13 cellular contexts compared by ENCODE assay signal in genomic region chr6:116019428-116019827, GRCh38. TPM values are rescaled to one million over a fixed set of nuclear protein-coding genes. Genes with fewer than 3 reads are reported as not detected.
DNase-seq lines count a peak whose midpoint lies in the region; ATAC-seq, FAIRE-seq and TF ChIP-seq lines count a peak whose summit lies in the region.
"Had no signal": no experiment of that assay in that cellular context is flagged by ENCODE, and none has a peak within 500 bp of the region (broad histone marks: within the 10 kb centered on the region; RNA-seq: fewer than 3 reads in every experiment).

No MANE protein-coding gene starts in this region.

- H2AFZ ChIP-seq in Karpas-422 (ENCODE audit: low read length) = no peak overlapping the region
- H2AFZ ChIP-seq: PC-9 had no signal

- H3K4me1 ChIP-seq in Karpas-422 (ENCODE audit: low read length) = peaks cover 5% of the 10 kb centered on the region; the same call in 1 of the 2 replicates
- H3K4me1 ChIP-seq in ascending aorta = peaks cover 9 to 22% of the 10 kb centered on the region in 2 donors
- no peaks in the 10 kb centered on the region for H3K4me1 ChIP-seq in BE2C

- no peak for TF ChIP-seq POLR2A in GM12892 (IDR thresholded peaks at IDR 0.05; ENCODE audit: low read depth, low read length)

- H3K4me3 ChIP-seq in Karpas-422 (ENCODE audit: low read length) (no peak overlapping the region), ascending aorta (no peak overlapping the region), BE2C (ENCODE audit: low read depth, low read length) (no peak overlapping the region)
- H3K4me3 ChIP-seq: PC-9, upper lobe of left lung had no signal

- H3K27me3 ChIP-seq in Karpas-422 (ENCODE audit: low read length) (no peaks in the 10 kb centered on the region), ascending aorta (no peaks in the 10 kb centered on the region), BE2C (no peaks in the 10 kb centered on the region)
- H3K27me3 ChIP-seq: upper lobe of left lung had no signal

- no peaks in the 10 kb centered on the region for H4K20me1 ChIP-seq in Karpas-422 (ENCODE audit: insufficient read depth, low read depth, low read length)

- TF ChIP-seq CTCF in ascending aorta (IDR thresholded peaks at IDR 0.05) (no peak), BE2C (IDR thresholded peaks at IDR 0.05; ENCODE audit: low read depth, low read length) (no peak)

- DNase-seq in GM12892 (ENCODE audit: insufficient read length) (no peak), Karpas-422 (peak; percentile 43), activated gamma-delta T cell treated with Interleukin-2 at 50 U/mL for 16 hours (no peak), ascending aorta (ENCODE audit: low spot score in 2 of 2) (no peak), BE2C (no peak)
- DNase-seq in activated CD8-positive, alpha-beta memory T cell treated with anti-CD3 and anti-CD28 coated beads, Interleukin-2, amount 50 U/mL, for 48 hours = no peak
- DNase-seq: effector CD8-positive, alpha-beta T cell; MM.1S; PC-9; upper lobe of left lung had no signal

- intact Hi-C loops in ascending aorta (cut with DNase I) = no loop called here

- peak; percentile 93 for FAIRE-seq in GM12892 (lab: Jason Lieb, UNC)

- H3K27ac ChIP-seq in Karpas-422 (ENCODE audit: low read length) = no peak overlapping the region
- no peak overlapping the region for H3K27ac ChIP-seq in ascending aorta
- H3K27ac ChIP-seq: C4-2B, PC-9, upper lobe of left lung had no signal

- no peaks in the 10 kb centered on the region for H3K9me3 ChIP-seq in Karpas-422 (ENCODE audit: low read length)
- no peaks in the 10 kb centered on the region for H3K9me3 ChIP-seq in ascending aorta
- no peaks in the 10 kb centered on the region for H3K9me3 ChIP-seq in BE2C
- H3K9me3 ChIP-seq: upper lobe of left lung had no signal

- peak; percentile 87 for ATAC-seq in GM19397 (IDR thresholded peaks at IDR 0.05; ENCODE audit: unreplicated experiment)
- ATAC-seq in HG02885 (IDR thresholded peaks at IDR 0.05; ENCODE audit: poor library complexity, unreplicated experiment) = peak; percentile 79

- no peaks in the 10 kb centered on the region for H3K79me2 ChIP-seq in Karpas-422 (ENCODE audit: low read length)

- no peak overlapping the region for H3K9ac ChIP-seq in Karpas-422 (ENCODE audit: low read length)

- H3K4me2 ChIP-seq in Karpas-422 (ENCODE audit: low read depth, low read length, poor library complexity, severe bottlenecking) = no peak overlapping the region
- H3K4me2 ChIP-seq: PC-9 had no signal

- no peaks in the 10 kb centered on the region for H3K9me2 ChIP-seq in Karpas-422 (replicated peaks; ENCODE audit: insufficient read depth, low read length)

- H3K36me3 ChIP-seq in Karpas-422 (ENCODE audit: insufficient read depth, low read length) (no peaks in the 10 kb centered on the region), ascending aorta (no peaks in the 10 kb centered on the region), BE2C (no peaks in the 10 kb centered on the region)
- H3K36me3 ChIP-seq: upper lobe of left lung had no signal

RNA-seq across cellular contexts. Expression of gene FRK, which starts 41.3 kb away (rescaled TPM):
- 0.93 TPM for polyA plus RNA-seq in GM12892 (2012; ENCODE audit: missing spikeins)
- total RNA-seq in Karpas-422 (2014; rRNA removed; shearing (Covaris generic); ENCODE audit: low replicate concordance) = not detected in 2 replicates
- 8.4 TPM for total RNA-seq in ascending aorta
- polyA plus RNA-seq in BE2C (2012; ENCODE audit: insufficient read depth, insufficient read length, low read depth) = 0.05 TPM
